10 cellular contexts compared by ENCODE assay signal in genomic region chr1:193417420-193417819, GRCh38.
A peak's percentile ranks its signal among the peaks of the same experiment; 100 is the strongest.
DNase-seq lines count a peak whose midpoint lies in the region; ATAC-seq, FAIRE-seq and TF ChIP-seq lines count a peak whose summit lies in the region.
"Had no signal": no experiment of that assay in that cellular context is flagged by ENCODE, and none has a peak within 500 bp of the region (broad histone marks: within the 10 kb centered on the region; RNA-seq: fewer than 3 reads in every experiment).

No MANE protein-coding gene starts in this region.

- intact Hi-C loops in activated CD4-positive, alpha-beta memory T cell treated with anti-CD3 and anti-CD28 coated beads for 36 hours (cut with micrococcal nuclease): loop anchor here (5.0 kb wide), 2 partner anchors 285 to 610 kb away; partner anchors contain the start of gene RGS2

- no peak overlapping the region for H3K27ac Mint-ChIP-seq in activated CD4-positive, alpha-beta memory T cell treated with anti-CD3 and anti-CD28 coated beads for 36 hours

- POLR2A ChIA-PET in A549 (lab: Yijun Ruan, JAX): no interaction called here
- POLR2A ChIA-PET in activated CD4-positive, alpha-beta memory T cell treated with anti-CD3 and anti-CD28 coated beads for 36 hours (lab: Charles Lee): no interaction called here

- TF ChIP-seq CTCF in A549 (IDR thresholded peaks at IDR 0.05): no peak

- TF ChIP-seq POLR2A in A549 (IDR thresholded peaks at IDR 0.05; ENCODE audit: low read length) (no peak), GM18505 (IDR thresholded peaks at IDR 0.05; ENCODE audit: borderline replicate concordance, extremely low read depth, insufficient read depth, insufficient read length) (no peak)

- H3K4me1 Mint-ChIP-seq in activated CD4-positive, alpha-beta memory T cell treated with anti-CD3 and anti-CD28 coated beads for 36 hours (ENCODE audit: low read depth): peaks cover 35% of the 10 kb centered on the region

- peak overlapping the region; percentile 56; the same call in 2 of the 3 replicates for H3K4me2 ChIP-seq in A549

- H3K9me3 ChIP-seq in A549: no peaks in the 10 kb centered on the region
- H3K9me3 ChIP-seq: stomach had no signal

- no peak overlapping the region for H3K4me3 ChIP-seq in A549
- H3K4me3 ChIP-seq: hepatocyte had no signal

- no peaks in the 10 kb centered on the region for H3K9me3 Mint-ChIP-seq in activated CD4-positive, alpha-beta memory T cell treated with anti-CD3 and anti-CD28 coated beads for 36 hours

- no peak for TF ChIP-seq RAD21 in A549 (conservative IDR thresholded peaks at IDR 0.05 in 1 of 2, IDR thresholded peaks at IDR 0.05 in 1 of 2)

- no peak for TF ChIP-seq EP300 in A549 (IDR thresholded peaks at IDR 0.05)

- 29% methylated on average over 1 of the region's 1 CpG for WGBS in A549 (ENCODE audit: missing lambda C conversion rate)

- FAIRE-seq in A549 (lab: Jason Lieb, UNC): no peak

- ATAC-seq in A549 (peak in 1 of 2 experiments; percentile 48; a peak in 2 of 6 replicates), HG03354 (IDR thresholded peaks at IDR 0.05; ENCODE audit: poor library complexity, severe bottlenecking, unreplicated experiment) (no peak), GM18505 (IDR thresholded peaks at IDR 0.05; ENCODE audit: unreplicated experiment) (no peak)

- no peak overlapping the region for H3K4me3 Mint-ChIP-seq in activated CD4-positive, alpha-beta memory T cell treated with anti-CD3 and anti-CD28 coated beads for 36 hours

- H3K36me3 Mint-ChIP-seq in activated CD4-positive, alpha-beta memory T cell treated with anti-CD3 and anti-CD28 coated beads for 36 hours: peaks cover 7% of the 10 kb centered on the region

- H3K27me3 Mint-ChIP-seq in activated CD4-positive, alpha-beta memory T cell treated with anti-CD3 and anti-CD28 coated beads for 36 hours: no peaks in the 10 kb centered on the region

- peak overlapping the region in 1 of 2 experiments; percentile 35; a peak in 1 of 6 replicates for H3K27ac ChIP-seq in A549
- H3K27ac ChIP-seq: hepatocyte had no signal

- DNase-seq in A549 (ENCODE audit: low read depth in 1 of 2, low spot score in 1 of 2): peak in 1 of 2 experiments; percentile 11
- DNase-seq in LHCN-M2 (ENCODE audit: low read depth): peak; percentile 32
- peak; percentile 41 for DNase-seq in activated CD4-positive, alpha-beta memory T cell treated with anti-CD3 and anti-CD28 coated beads for 36 hours
- peak; percentile 42 for DNase-seq in fibroblast of peridontal ligament (ENCODE audit: extremely low read depth)
- no peak for DNase-seq in NCI-H1048 (lab: John Stamatoyannopoulos, UW)
- no peak for DNase-seq in NCI-H69 (lab: John Stamatoyannopoulos, UW)
- DNase-seq: stomach had no signal

- CTCF ChIA-PET in A549 (lab: Yijun Ruan, JAX): interaction anchor here (1.0 kb wide), 1 partner anchor 10 kb away, joined by 4 read pairs; no protein-coding TSS in a partner anchor
- CTCF ChIA-PET in activated CD4-positive, alpha-beta memory T cell treated with anti-CD3 and anti-CD28 coated beads for 36 hours (lab: Charles Lee): no interaction called here

- H3K4me1 ChIP-seq in A549: peaks cover 6% of the 10 kb centered on the region; the same call in 1 of the 3 replicates

TF ChIP-seq in A549, 52 proteins besides CTCF, POLR2A, EP300 and RAD21:
- TF ChIP-seq GATA3 (IDR thresholded peaks at IDR 0.05; ENCODE audit: borderline replicate concordance) (no peak), PBX3 (IDR thresholded peaks at IDR 0.05) (no peak)
TF ChIP-seq in A549: peak in this region for 0.

Comparison
In these comparisons a context has a peak if more than half of its experiments do, and no peak if none do; other contexts are left out.
1. DNase-seq: peak in LHCN-M2 (single experiment), activated CD4-positive, alpha-beta memory T cell treated with anti-CD3 and anti-CD28 coated beads for 36 hours (single experiment) and fibroblast of peridontal ligament (single experiment); none in NCI-H1048 (single experiment) and NCI-H69 (single experiment).